Comparison of ENCODE assay signal across 12 cellular contexts in the genomic region with DNA sequence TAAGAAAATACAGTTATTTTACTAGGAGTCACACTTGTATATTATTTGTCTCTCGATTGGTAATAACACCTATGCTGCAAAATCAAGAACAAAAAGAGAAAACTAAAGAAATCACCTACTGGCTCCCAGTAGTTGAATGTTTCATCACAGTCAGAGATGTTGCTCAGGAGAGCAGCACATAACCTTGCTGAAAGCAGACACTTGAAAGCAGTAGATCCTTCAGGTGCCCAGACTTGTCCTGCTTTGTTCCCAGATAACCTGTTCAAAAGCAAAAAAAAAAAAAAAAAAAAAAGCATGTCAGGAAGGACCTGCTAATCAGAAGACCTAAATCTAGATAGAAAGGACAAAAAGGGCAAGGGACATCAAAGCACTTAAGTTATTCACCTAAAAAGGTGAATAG. TPM values are rescaled to one million over a fixed set of nuclear protein-coding genes. Genes with fewer than 3 reads are reported as not detected.
DNase-seq lines count a peak whose midpoint lies in the region; ATAC-seq and TF ChIP-seq lines count a peak whose summit lies in the region.
"Had no signal": no experiment of that assay in that cellular context is flagged by ENCODE, and none has a peak within 500 bp of the region (broad histone marks: within the 10 kb centered on the region; RNA-seq: fewer than 3 reads in every experiment).

No MANE protein-coding gene starts in this region.

- peaks cover 14% of the 10 kb centered on the region for H3K4me1 Mint-ChIP-seq in stimulated activated naive CD8-positive, alpha-beta T cell treated with anti-CD3 and anti-CD28 coated beads, Interleukin-15, Interleukin-2, amounts not matched to agents 100 ng/mL and 50 ng/mL, for 24 hours (ENCODE audit: low read depth)
- peaks cover 22% of the 10 kb centered on the region for H3K4me1 Mint-ChIP-seq in T-helper 17 cell

- no peak for TF ChIP-seq CTCF in left lung (IDR thresholded peaks at IDR 0.05)

- 94% methylated on average over 1 of the region's 1 CpG for WGBS in urinary bladder

- no peaks in the 10 kb centered on the region for H3K27me3 ChIP-seq in left lung
- H3K27me3 ChIP-seq: esophagus muscularis mucosa, thyroid gland had no signal

- H3K27ac ChIP-seq in left lung = peak overlapping the region; percentile 82 to 88
- H3K27ac ChIP-seq in urinary bladder (ENCODE audit: low read depth) = no peak overlapping the region

- H3K4me3 ChIP-seq in left lung (peak overlapping the region in 1 of 2 donors; percentile 92), urinary bladder (ENCODE audit: low read depth, low read length) (peak overlapping the region; percentile 93)

- DNase-seq in stimulated activated naive CD8-positive, alpha-beta T cell treated with anti-CD3 and anti-CD28 coated beads, Interleukin-15, Interleukin-2, amounts not matched to agents 100 U/mL and 50 U/mL, for 24 hours = no peak
- DNase-seq in T-helper 17 cell = no peak
- DNase-seq in left lung = no peak
- no peak for DNase-seq in NCI-H524 (lab: John Stamatoyannopoulos, UW)
- no peak for DNase-seq in activated gamma-delta T cell (lab: John Stamatoyannopoulos, UW)
- no peak for DNase-seq in hypothalamus (lab: John Stamatoyannopoulos, UW)
- DNase-seq: NCI-H446 treated with DMSO at 0.1 percent for 48 hours, T-helper 9 cell, thyroid gland had no signal

- peaks cover 39% of the 10 kb centered on the region for H3K36me3 Mint-ChIP-seq in stimulated activated naive CD8-positive, alpha-beta T cell treated with anti-CD3 and anti-CD28 coated beads, Interleukin-15, Interleukin-2, amounts not matched to agents 100 ng/mL and 50 ng/mL, for 24 hours (ENCODE audit: low read depth)
- peaks cover 4% of the 10 kb centered on the region for H3K36me3 Mint-ChIP-seq in T-helper 17 cell (ENCODE audit: low read depth)

- intact Hi-C loops in left lung (cut with DNase I) = loop anchor here in 1 of 2 donors (10.0 kb wide), 1 partner anchor 55 kb away; no protein-coding TSS in a partner anchor

- no peaks in the 10 kb centered on the region for H3K27me3 Mint-ChIP-seq in stimulated activated naive CD8-positive, alpha-beta T cell treated with anti-CD3 and anti-CD28 coated beads, Interleukin-15, Interleukin-2, amounts not matched to agents 100 ng/mL and 50 ng/mL, for 24 hours
- H3K27me3 Mint-ChIP-seq in T-helper 17 cell = no peaks in the 10 kb centered on the region

- H3K4me1 ChIP-seq in left lung = peaks cover 11 to 17% of the 10 kb centered on the region in 2 donors
- peaks cover 2% of the 10 kb centered on the region for H3K4me1 ChIP-seq in urinary bladder (ENCODE audit: insufficient read depth)

- no peak overlapping the region for H3K27ac Mint-ChIP-seq in stimulated activated naive CD8-positive, alpha-beta T cell treated with anti-CD3 and anti-CD28 coated beads, Interleukin-15, Interleukin-2, amounts not matched to agents 100 ng/mL and 50 ng/mL, for 24 hours
- no peak overlapping the region for H3K27ac Mint-ChIP-seq in T-helper 17 cell

- H3K9me3 ChIP-seq in T-helper 17 cell (ENCODE audit: control insufficient read depth, low read length, poor library complexity, severe bottlenecking) (no peaks in the 10 kb centered on the region), left lung (no peaks in the 10 kb centered on the region)
- H3K9me3 ChIP-seq: esophagus muscularis mucosa, thyroid gland had no signal

- no peak for ATAC-seq in stimulated activated naive CD8-positive, alpha-beta T cell treated with anti-CD3 and anti-CD28 coated beads, Interleukin-15, Interleukin-2, amounts not matched to agents 100 U/mL and 50 U/mL, for 24 hours
- ATAC-seq in T-helper 17 cell = no peak
- no peak for ATAC-seq in left lung

- H3K4me3 Mint-ChIP-seq in stimulated activated naive CD8-positive, alpha-beta T cell treated with anti-CD3 and anti-CD28 coated beads, Interleukin-15, Interleukin-2, amounts not matched to agents 100 ng/mL and 50 ng/mL, for 24 hours = peak overlapping the region; percentile 93
- H3K4me3 Mint-ChIP-seq in T-helper 17 cell = peak overlapping the region; percentile 33

- H3K36me3 ChIP-seq in left lung = peaks cover 0 to 29% of the 10 kb centered on the region in 2 donors
- peaks cover 2% of the 10 kb centered on the region for H3K36me3 ChIP-seq in urinary bladder (ENCODE audit: insufficient read depth)

- H3K9me3 Mint-ChIP-seq in stimulated activated naive CD8-positive, alpha-beta T cell treated with anti-CD3 and anti-CD28 coated beads, Interleukin-15, Interleukin-2, amounts not matched to agents 100 ng/mL and 50 ng/mL, for 24 hours = no peaks in the 10 kb centered on the region

RNA-seq across cellular contexts. Expression of a gene that starts 1.3 kb away (rescaled TPM):
- 10 to 100 TPM; 22.7 to 33.9 TPM for total RNA-seq in T-helper 17 cell
- 10 to 100 TPM; 27.5 to 31.2 TPM for total RNA-seq in left lung
- total RNA-seq in urinary bladder = 57.7 TPM
- 21.3 TPM for polyA plus RNA-seq in urinary bladder

RNA-seq across cellular contexts. Expression of a gene that starts 8.9 kb away (rescaled TPM):
- total RNA-seq in T-helper 17 cell (1 to 10 TPM; 2.5 to 3.1 TPM), left lung (1 to 10 TPM; 1.7 to 4.1 TPM), urinary bladder (4.2 TPM)
- polyA plus RNA-seq in urinary bladder = 1.5 TPM

RNA-seq across cellular contexts. Expression of a gene that starts 9.2 kb away (rescaled TPM):
- total RNA-seq in T-helper 17 cell (10 to 100 TPM; 19.0 to 23.8 TPM), left lung (10 to 100 TPM; 20.4 to 20.9 TPM), urinary bladder (13.1 TPM)
- polyA plus RNA-seq in urinary bladder = 17.9 TPM

RNA-seq across cellular contexts. Expression of a gene that starts 41.5 kb away (rescaled TPM):
- total RNA-seq in T-helper 17 cell = not detected
- 10 to 100 TPM; 41.5 to 89.2 TPM for total RNA-seq in left lung
- 21.3 TPM for total RNA-seq in urinary bladder
- polyA plus RNA-seq in urinary bladder = 231 TPM

RNA-seq across cellular contexts. Expression of a gene that starts 42.4 kb away (rescaled TPM):
- total RNA-seq in T-helper 17 cell = not detected
- 1 to 10 TPM; 3.7 to 4.6 TPM for total RNA-seq in left lung
- 1.6 TPM for total RNA-seq in urinary bladder
- 10.6 TPM for polyA plus RNA-seq in urinary bladder
